Comparison of ENCODE assay signal across 8 cellular contexts in the genomic region with DNA sequence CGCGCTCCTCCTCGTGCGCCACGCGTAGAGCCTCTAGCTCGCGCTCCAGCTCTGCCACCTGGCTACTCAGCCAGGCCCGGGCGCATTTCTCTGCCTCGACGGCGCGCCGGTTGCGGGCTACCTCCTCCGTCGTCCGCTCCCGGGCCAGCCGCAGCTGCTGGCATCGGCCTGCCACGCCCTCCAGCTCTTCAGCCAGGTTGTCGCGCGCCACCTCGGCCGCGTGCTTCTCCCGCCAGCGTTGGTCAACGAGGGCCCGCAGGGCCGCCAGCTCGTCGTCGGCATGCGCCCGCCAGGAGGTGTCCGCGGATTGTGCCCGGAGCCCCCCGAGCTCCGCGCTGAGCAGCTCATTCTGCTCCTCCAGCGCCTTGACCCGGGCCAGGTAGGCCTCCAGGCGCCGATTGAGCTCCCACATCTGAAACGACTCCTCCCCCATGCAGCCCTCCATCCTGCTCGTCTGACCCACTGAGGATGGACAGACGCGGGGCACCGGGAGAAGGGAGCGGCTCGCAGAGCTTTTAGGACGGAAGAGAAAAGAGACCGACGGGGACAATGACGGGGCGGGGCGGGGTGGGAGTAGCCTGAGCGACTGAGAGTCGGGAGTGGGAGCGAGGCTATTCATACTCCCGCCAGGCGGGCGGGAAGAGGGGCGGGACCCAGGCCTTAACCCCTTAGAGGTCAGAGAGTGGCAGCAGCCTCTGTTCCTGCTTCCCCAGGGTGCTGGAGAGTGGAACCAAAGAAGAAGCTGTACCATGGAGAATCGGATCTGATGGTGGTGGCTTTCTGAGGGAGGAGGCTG. TPM values are rescaled to one million over a fixed set of nuclear protein-coding genes. Genes with fewer than 3 reads are reported as not detected.
DNase-seq lines count a peak whose midpoint lies in the region; ATAC-seq, FAIRE-seq and TF ChIP-seq lines count a peak whose summit lies in the region.

Gene NES, minus strand, starts transcription at position 588 of the 796 bp plus-strand sequence. Its CDS starts 143 bp downstream, at position 445.

- H3K27ac Mint-ChIP-seq in astrocyte (ENCODE audit: unreplicated experiment): peak within 1 kb of the TSS; percentile 66

- no peak for TF ChIP-seq CTCF in HFF-Myc (IDR thresholded peaks at IDR 0.05; ENCODE audit: low read depth, low read length, missing control alignments)
- TF ChIP-seq CTCF in astrocyte (IDR thresholded peaks at IDR 0.05; ENCODE audit: insufficient read depth, low read depth, low read length): no peak
- TF ChIP-seq CTCF in sigmoid colon (IDR thresholded peaks at IDR 0.05): no peak

- H3K36me3 ChIP-seq in astrocyte (ENCODE audit: insufficient read depth, low read length): peaks cover 7% of the 10 kb centered on the region
- H3K36me3 ChIP-seq in iPS-15b (ENCODE audit: control insufficient read depth, insufficient read depth, low read length): peaks cover 20% of the 10 kb centered on the region
- no peaks in the 10 kb centered on the region for H3K36me3 ChIP-seq in sigmoid colon

- peak within 1 kb of the TSS; percentile 77 for H3K9ac ChIP-seq in astrocyte (ENCODE audit: low read length)
- peak within 1 kb of the TSS; percentile 76 for H3K9ac ChIP-seq in iPS-15b (ENCODE audit: low read depth, low read length)

- H3K4me3 ChIP-seq in HFF-Myc (replicated peaks; ENCODE audit: low read depth, low read length) (peak within 1 kb of the TSS; percentile 69), astrocyte (ENCODE audit: insufficient read depth, low read depth, low read length) (peak within 1 kb of the TSS; percentile 68), iPS-15b (ENCODE audit: low read depth, low read length) (peak within 1 kb of the TSS; percentile 78), sigmoid colon (peak within 1 kb of the TSS; percentile 29 to 53 (median 44))

- H3K9me3 Mint-ChIP-seq in astrocyte (ENCODE audit: unreplicated experiment): no peaks in the 10 kb centered on the region

- peak within 1 kb of the TSS; percentile 90 for H3K4me3 Mint-ChIP-seq in astrocyte (ENCODE audit: unreplicated experiment)

- peak; percentile 58 for DNase-seq in ACHN
- no peak for DNase-seq in HFF-Myc (ENCODE audit: extremely low read depth, low read depth)
- no peak for DNase-seq in astrocyte (ENCODE audit: low read depth)
- DNase-seq in sigmoid colon: peak; percentile 89
- DNase-seq in erythroblast (lab: John Stamatoyannopoulos, UW): no peak
- no peak for DNase-seq in SIG-M5 (lab: John Stamatoyannopoulos, UW)

- peaks cover 29% of the 10 kb centered on the region for H3K4me1 Mint-ChIP-seq in astrocyte (ENCODE audit: low read depth, unreplicated experiment)

- peaks cover 24% of the 10 kb centered on the region for H3K27me3 Mint-ChIP-seq in astrocyte (ENCODE audit: low read depth, unreplicated experiment)

- intact Hi-C loops in sigmoid colon (cut with DNase I): no loop called here

- FAIRE-seq in astrocyte (lab: Jason Lieb, UNC): no peak

- peak within 1 kb of the TSS; percentile 76 for H2AFZ ChIP-seq in astrocyte (ENCODE audit: low read depth, low read length)

- peaks cover 32% of the 10 kb centered on the region for H4K20me1 ChIP-seq in astrocyte (ENCODE audit: insufficient read depth, low read length)

- no peak for TF ChIP-seq EP300 in sigmoid colon (IDR thresholded peaks at IDR 0.05)

- in situ Hi-C loops in ACHN (cut with HindIII; ENCODE audit: low pct_ligation_motif_present, low pct_unique_long_range_greater_than_20kb, low sequenced_read_pairs): no loop called here

- ATAC-seq in HG02571 (IDR thresholded peaks at IDR 0.05; ENCODE audit: unreplicated experiment): no peak

- 2 to 3% methylated on average over 70 of the region's 70 CpGs for WGBS in sigmoid colon, 2 donors

- H3K36me3 Mint-ChIP-seq in astrocyte (ENCODE audit: low read depth, unreplicated experiment): peaks cover 12% of the 10 kb centered on the region

- H3K27me3 ChIP-seq in astrocyte (ENCODE audit: insufficient read depth, low read length): no peaks in the 10 kb centered on the region
- peaks cover 7% of the 10 kb centered on the region for H3K27me3 ChIP-seq in iPS-15b (ENCODE audit: control insufficient read depth, insufficient read depth, low read length)
- H3K27me3 ChIP-seq in sigmoid colon: peaks cover 5 to 46% (median 20%) of the 10 kb centered on the region in 3 donors

- peaks cover 43% of the 10 kb centered on the region for H3K79me2 ChIP-seq in astrocyte (ENCODE audit: insufficient read depth, low read length)

- H3K4me1 ChIP-seq in astrocyte (ENCODE audit: insufficient read depth, low read length) (peaks cover 40% of the 10 kb centered on the region), iPS-15b (ENCODE audit: control insufficient read depth, insufficient read depth, low read length) (peaks cover 24% of the 10 kb centered on the region), sigmoid colon (peaks cover 0 to 43% (median 33%) of the 10 kb centered on the region in 4 donors)

- H3K27ac ChIP-seq in astrocyte (ENCODE audit: low read depth, low read length) (peak within 1 kb of the TSS; percentile 46), sigmoid colon (peak within 1 kb of the TSS; percentile 42 to 79 (median 72))

- peak within 1 kb of the TSS; percentile 97 for H3K4me2 ChIP-seq in astrocyte (ENCODE audit: low read length)

- TF ChIP-seq POLR2A in sigmoid colon (IDR thresholded peaks at IDR 0.05) (no peak), erythroblast (IDR thresholded peaks at IDR 0.05; ENCODE audit: low read length) (no peak)

- H3K9me3 ChIP-seq in astrocyte (ENCODE audit: insufficient read depth, low read depth, low read length) (no peaks in the 10 kb centered on the region), iPS-15b (ENCODE audit: control insufficient read depth, insufficient read depth, low read length) (no peaks in the 10 kb centered on the region), sigmoid colon (no peaks in the 10 kb centered on the region)

RNA-seq across cellular contexts. Expression of gene NES, which starts in this region (rescaled TPM):
- total RNA-seq in astrocyte (280 and 310 TPM in 2 replicates), sigmoid colon (10 to 100 TPM in 2 of 4 donors, 1 to 10 TPM in 2; 7.1 to 21.0 (median 10.4) TPM)
- 1 to 10 TPM in 2 of 3 donors, under 1 TPM in 1; 0.60 to 6.9 (median 1.8) TPM for polyA plus RNA-seq in sigmoid colon

Comparison
In these comparisons a context has a peak if more than half of its experiments do, and no peak if none do; other contexts are left out.
1. RNA of gene NES (total RNA-seq): 280 to 310 TPM in astrocyte; 7.1 to 21.0 TPM in sigmoid colon; every median in the first group is over 10 times any median in the second.
2. DNase-seq: peak in ACHN (single experiment) and sigmoid colon (single experiment); none in HFF-Myc (single experiment), astrocyte (single experiment), erythroblast (0 of 2) and SIG-M5 (single experiment).
3. Peak in every context shown above with its lines, with median percentiles within 50 percentile points of each other: H3K4me3 ChIP-seq.